ENCODE assay signal across 16 cellular contexts in genomic region chr6:84773133-84773430, GRCh38. TPM values are rescaled to one million over a fixed set of nuclear protein-coding genes. Genes with fewer than 3 reads are reported as not detected.
DNase-seq lines count a peak whose midpoint lies in the region; ATAC-seq, FAIRE-seq and TF ChIP-seq lines count a peak whose summit lies in the region.
"Had no signal": no experiment of that assay in that cellular context is flagged by ENCODE, and none has a peak within 500 bp of the region (broad histone marks: within the 10 kb centered on the region; RNA-seq: fewer than 3 reads in every experiment).

No MANE protein-coding gene starts in this region.

- H2BK15ac ChIP-seq in H1 (ENCODE audit: low read length): no peak overlapping the region

- no peak overlapping the region for H2BK120ac ChIP-seq in H1 (replicated peaks; ENCODE audit: low read depth, low read length)

- no peak for TF ChIP-seq RAD21 in liver (IDR thresholded peaks at IDR 0.05)
- no peak for TF ChIP-seq RAD21 in HepG2 (CRISPR knock-in tag; IDR thresholded peaks at IDR 0.05)
- TF ChIP-seq RAD21 in H1 (IDR thresholded peaks at IDR 0.05 in 1 of 2, conservative IDR thresholded peaks at IDR 0.05 in 1 of 2; ENCODE audit: low read depth in 2 of 2, low read length in 2 of 2): no peak

- intact Hi-C loops in HepG2 (cut with micrococcal nuclease; ENCODE audit: unreplicated experiment) (no loop called here), aorta (cut with DNase I) (loop anchor here in 1 of 2 donors (5.0 to 10.0 kb wide), 4 partner anchors 346 to 552 kb away; no protein-coding TSS in a partner anchor)

- H3K27ac ChIP-seq in liver (ENCODE audit: low read depth in 1 of 2, low read length in 2 of 2) (no peak overlapping the region), HepG2 (ENCODE audit: extremely low read length, insufficient read depth, low read length) (no peak overlapping the region), H1 (ENCODE audit: low read depth, low read length) (no peak overlapping the region), aorta (ENCODE audit: low read depth in 1 of 2, low read length in 2 of 2) (peak overlapping the region; percentile 83 to 89)
- H3K27ac ChIP-seq in effector memory CD4-positive, alpha-beta T cell (ENCODE audit: insufficient read depth, low read length, poor library complexity, severe bottlenecking): no peak overlapping the region
- H3K27ac ChIP-seq: C4-2B had no signal

- peak overlapping the region in 2 of 3 donors; percentile 50 to 75 for H3K4me3 ChIP-seq in liver (ENCODE audit: low read depth in 1 of 3, low read length in 3 of 3)
- H3K4me3 ChIP-seq in HepG2 (replicated peaks in 1 of 3; ENCODE audit: insufficient read depth in 1 of 3, low read depth in 2 of 3, low read length in 3 of 3): no peak overlapping the region
- H3K4me3 ChIP-seq in H1 (ENCODE audit: extremely low read depth in 1 of 4, insufficient read depth in 2 of 4, low read depth in 3 of 4, low read length in 4 of 4): peak overlapping the region; percentile 32 to 75 (median 47); a peak in 6 of 8 replicates
- peak overlapping the region; percentile 22 to 55 for H3K4me3 ChIP-seq in aorta (ENCODE audit: low read length in 2 of 2)
- no peak overlapping the region for H3K4me3 ChIP-seq in effector memory CD4-positive, alpha-beta T cell (ENCODE audit: insufficient read depth, low read depth, low read length, poor library complexity, severe bottlenecking)

- no peak overlapping the region for H2BK12ac ChIP-seq in H1 (ENCODE audit: low read depth, low read length)

- H3K79me2 ChIP-seq in HepG2 (ENCODE audit: insufficient read depth, low read length) (no peaks in the 10 kb centered on the region), H1 (ENCODE audit: control insufficient read depth in 1 of 2, insufficient read depth in 2 of 2, low read length in 2 of 2) (no peaks in the 10 kb centered on the region)

- H3K56ac ChIP-seq in H1 (replicated peaks; ENCODE audit: insufficient read length, low read depth, low read length): no peak overlapping the region

- POLR2A ChIA-PET in HepG2 (lab: Yijun Ruan, JAX): no interaction called here
- POLR2A ChIA-PET in H1 (lab: Charles Lee; ENCODE audit: partially characterized antibody): interaction anchor here (0.8 to 2.2 kb wide), 3 partner anchors 8 to 677 kb away, joined by 3 to 9 read pairs (median 4); partner anchors contain the start of genes NT5E and TBX18

- H2BK5ac ChIP-seq in H1 (ENCODE audit: low read depth, low read length): no peak overlapping the region

- H4K8ac ChIP-seq in H1 (ENCODE audit: extremely low read depth, insufficient read depth, low read length): no peak overlapping the region

- DNase-seq in HepG2 (ENCODE audit: low spot score) (no peak), H1 (ENCODE audit: low read depth in 1 of 2, low spot score in 2 of 2) (no peak), myocyte (ENCODE audit: low read depth) (peak; percentile 12), aorta (no peak), COR-L47 (lab: John Stamatoyannopoulos, UW) (no peak)
- DNase-seq in activated effector memory CD4-positive, alpha-beta T cell treated with Interleukin-2 at 50 U/mL for 16 hours: no peak
- DNase-seq in effector memory CD4-positive, alpha-beta T cell: no peak
- DNase-seq: activated CD4-positive, alpha-beta T cell treated with anti-CD3 and anti-CD28 coated beads for 1 hour; GDM1; NCI-H1436; NCI-H774; stimulated activated CD4-positive, alpha-beta T cell treated with anti-CD3 and anti-CD28 coated beads, Interleukin-12 subunit alpha, Interleukin-12 subunit beta, amount 100 ng/mL, for 4 hours had no signal

- H3K79me1 ChIP-seq in H1 (ENCODE audit: low read depth, low read length): no peaks in the 10 kb centered on the region

- H4K5ac ChIP-seq in H1 (ENCODE audit: insufficient read length, low read depth, low read length): no peak overlapping the region

- H3K14ac ChIP-seq in H1 (ENCODE audit: insufficient read length): no peak overlapping the region

- CTCF ChIA-PET in HepG2 (lab: Yijun Ruan, JAX; ENCODE audit: low intra/inter-chr PET ratio, low total read pairs): no interaction called here
- CTCF ChIA-PET in H1 (lab: Charles Lee; ENCODE audit: partially characterized antibody): interaction anchor here (0.7 to 4.3 kb wide), 6 partner anchors 10 to 351 kb away, joined by 3 to 29 read pairs (median 8); partner anchors contain the start of gene TBX18

- WGBS in liver: 7% methylated on average over 14 of the region's 14 CpGs
- 86% methylated on average over 9 of the region's 14 CpGs for WGBS in HepG2 (ENCODE audit: low lambda C conversion rate)
- WGBS in H1 (ENCODE audit: extremely low coverage in 1 of 2, insufficient coverage in 1 of 2, insufficient read length in 1 of 2, insufficient replicate concordance in 2 of 2, low coverage in 1 of 2, low lambda C conversion rate in 2 of 2, missing lambda C conversion rate in 1 of 2), 2 experiments: 0% methylated on average over 7 of the region's 14 CpGs; no CpG with 5 or more reads in 1 of the 2 experiments
- WGBS in aorta, 2 donors: 1 to 3% methylated on average over 14 of the region's 14 CpGs

- H2AK5ac ChIP-seq in H1 (ENCODE audit: low read depth, low read length): no peak overlapping the region

- no peak for TF ChIP-seq EP300 in HepG2 (IDR thresholded peaks at IDR 0.05; ENCODE audit: low read depth in 2 of 2, low read length in 2 of 2)
- no peak for TF ChIP-seq EP300 in HepG2 (CRISPR knock-in tag; IDR thresholded peaks at IDR 0.05; ENCODE audit: borderline replicate concordance)
- no peak for TF ChIP-seq EP300 in H1 (IDR thresholded peaks at IDR 0.05; ENCODE audit: borderline replicate concordance in 1 of 2, low read depth in 2 of 2, low read length in 2 of 2)

- ATAC-seq in HepG2 (no peak), aorta (ENCODE audit: low FRiP score) (peak; percentile 51)

- peaks cover 2 to 30% (median 14%) of the 10 kb centered on the region in 4 donors for H3K27me3 ChIP-seq in liver (ENCODE audit: control insufficient read depth in 4 of 4, insufficient read depth in 4 of 4, low read length in 3 of 4)
- peaks cover 0 to 11% of the 10 kb centered on the region in 2 experiments; a peak in 2 of 5 replicates for H3K27me3 ChIP-seq in HepG2 (ENCODE audit: control insufficient read depth in 1 of 2, insufficient read depth in 2 of 2, low read length in 2 of 2)
- H3K27me3 ChIP-seq in H1 (replicated peaks in 1 of 4; ENCODE audit: control insufficient read depth in 3 of 4, extremely low read depth in 1 of 4, insufficient read depth in 3 of 4, low read length in 3 of 4): peaks cover 60 to 92% (median 76%) of the 10 kb centered on the region in 4 experiments
- H3K27me3 ChIP-seq in aorta (ENCODE audit: control insufficient read depth in 1 of 2, insufficient read depth in 2 of 2, low read length in 1 of 2): no peaks in the 10 kb centered on the region
- H3K27me3 ChIP-seq in effector memory CD4-positive, alpha-beta T cell (replicated peaks; ENCODE audit: control insufficient read depth, insufficient read depth, low read length, poor library complexity, severe bottlenecking): peaks cover 28% of the 10 kb centered on the region

- no peak overlapping the region for H2BK20ac ChIP-seq in H1 (ENCODE audit: low read length)

- no peaks in the 10 kb centered on the region for H3K36me3 ChIP-seq in liver (ENCODE audit: control insufficient read depth in 4 of 4, insufficient read depth in 3 of 4, low read depth in 1 of 4, low read length in 3 of 4)
- H3K36me3 ChIP-seq in HepG2 (replicated peaks in 1 of 2; ENCODE audit: control insufficient read depth in 1 of 2, insufficient read depth in 2 of 2, low read length in 2 of 2): no peaks in the 10 kb centered on the region
- H3K36me3 ChIP-seq in H1 (ENCODE audit: control insufficient read depth in 2 of 4, insufficient read depth in 4 of 4, low read length in 3 of 4): no peaks in the 10 kb centered on the region
- no peaks in the 10 kb centered on the region for H3K36me3 ChIP-seq in aorta (ENCODE audit: control insufficient read depth in 1 of 2, insufficient read depth in 2 of 2, low read length in 1 of 2)
- no peaks in the 10 kb centered on the region for H3K36me3 ChIP-seq in effector memory CD4-positive, alpha-beta T cell (ENCODE audit: control insufficient read depth, insufficient read depth, low read length)

- no peak overlapping the region for H3K18ac ChIP-seq in H1 (ENCODE audit: extremely low read depth, low read length)

- in situ Hi-C loops in HepG2 (cut with HindIII; ENCODE audit: extremely low pct_ligation_motif_present, low pct_unique_long_range_greater_than_20kb): no loop called here

- no peak overlapping the region for H3K4ac ChIP-seq in H1 (replicated peaks; ENCODE audit: insufficient read length, low read depth, low read length)

- TF ChIP-seq CTCF in liver (IDR thresholded peaks at IDR 0.05; ENCODE audit: low read depth, low read length, missing input control) (no peak), HepG2 (CRISPR knock-in tag; IDR thresholded peaks at IDR 0.05) (no peak), H1 (IDR thresholded peaks at IDR 0.05; ENCODE audit: control extremely low read depth in 1 of 3, insufficient read depth in 1 of 3, low read depth in 1 of 3, low read length in 3 of 3) (no peak)

- BruUV-seq in HepG2 (replicated peaks; lab: Mats Ljungman, UMichigan): no TSS peak

- H3K9me3 ChIP-seq in liver (ENCODE audit: control insufficient read depth in 4 of 4, low read length in 3 of 4) (peaks cover 0 to 17% (median 1%) of the 10 kb centered on the region in 4 donors), HepG2 (ENCODE audit: low read length) (no peaks in the 10 kb centered on the region), H1 (ENCODE audit: insufficient read depth in 2 of 2, low read depth in 1 of 2, low read length in 1 of 2) (no peaks in the 10 kb centered on the region), aorta (ENCODE audit: control insufficient read depth, low read length) (no peaks in the 10 kb centered on the region)
- no peaks in the 10 kb centered on the region for H3K9me3 ChIP-seq in effector memory CD4-positive, alpha-beta T cell (ENCODE audit: control insufficient read depth, low read length)

- TF ChIP-seq POLR2A in HepG2 (IDR thresholded peaks at IDR 0.05; ENCODE audit: insufficient read depth in 1 of 2, low read depth in 2 of 2, low read length in 2 of 2) (no peak), H1 (IDR thresholded peaks at IDR 0.05; ENCODE audit: control extremely low read depth in 1 of 2, low read depth in 2 of 2, low read length in 2 of 2) (no peak)

- FAIRE-seq in HepG2 (lab: Jason Lieb, UNC) (no peak), H1 (lab: Jason Lieb, UNC) (no peak)
- FAIRE-seq: colon had no signal

- H3K9ac ChIP-seq in liver (ENCODE audit: low read depth in 1 of 2, low read length in 2 of 2) (no peak overlapping the region), HepG2 (ENCODE audit: insufficient read depth, low read depth, low read length) (no peak overlapping the region), H1 (replicated peaks in 1 of 4; ENCODE audit: extremely low read depth in 1 of 4, low read depth in 3 of 4, low read length in 3 of 4) (no peak overlapping the region)

- H3K4me2 ChIP-seq in HepG2 (ENCODE audit: low read depth, low read length) (no peak overlapping the region), H1 (ENCODE audit: insufficient read depth in 1 of 2, low read depth in 2 of 2, low read length in 2 of 2) (peak overlapping the region; percentile 52 to 84)

- peaks cover 11% of the 10 kb centered on the region; the same call in 1 of the 2 replicates for H3K23me2 ChIP-seq in H1 (ENCODE audit: low read depth, low read length)

- no peak overlapping the region for H4K91ac ChIP-seq in H1 (replicated peaks; ENCODE audit: insufficient read length, low read length)

- H3K4me1 ChIP-seq in liver (ENCODE audit: control insufficient read depth in 4 of 4, insufficient read depth in 4 of 4, low read length in 3 of 4): peaks cover 3 to 24% (median 11%) of the 10 kb centered on the region in 4 donors
- no peaks in the 10 kb centered on the region for H3K4me1 ChIP-seq in HepG2 (ENCODE audit: insufficient read depth, low read length)
- peaks cover 0 to 8% (median 2%) of the 10 kb centered on the region in 4 experiments; a peak in 2 of 7 replicates for H3K4me1 ChIP-seq in H1 (replicated peaks in 1 of 4; ENCODE audit: control insufficient read depth in 3 of 4, insufficient read depth in 4 of 4, low read length in 3 of 4)
- H3K4me1 ChIP-seq in aorta (ENCODE audit: control insufficient read depth in 1 of 2, insufficient read depth in 2 of 2, low read length in 2 of 2): no peaks in the 10 kb centered on the region
- no peaks in the 10 kb centered on the region for H3K4me1 ChIP-seq in effector memory CD4-positive, alpha-beta T cell (ENCODE audit: control insufficient read depth, insufficient read depth, low read length, poor library complexity, severe bottlenecking)

- H2AFZ ChIP-seq in HepG2 (ENCODE audit: low read length) (no peak overlapping the region), H1 (ENCODE audit: low read length) (no peak overlapping the region)

- H4K20me1 ChIP-seq in HepG2 (ENCODE audit: insufficient read depth, low read length) (no peaks in the 10 kb centered on the region), H1 (replicated peaks in 1 of 2; ENCODE audit: control insufficient read depth in 1 of 2, insufficient read depth in 2 of 2, low read length in 2 of 2) (peaks cover 7 to 15% of the 10 kb centered on the region in 2 experiments)

- no peak overlapping the region for H3K23ac ChIP-seq in H1 (ENCODE audit: insufficient read length)

RNA-seq across cellular contexts. Expression of gene TBX18, which starts 8.7 kb away (rescaled TPM):
- under 1 TPM; 0.19 to 0.59 TPM for total RNA-seq in liver
- under 1 TPM in 1 of 2 donors, not detected in 1; 0.10 TPM for polyA plus RNA-seq in liver
- not detected in 2 replicates for total RNA-seq in HepG2 (2016; rRNA removed; fragmentation: Illumina TruSeq; extraction: Trizol)
- not detected in 2 replicates for total RNA-seq in HepG2 (2016; cell fraction: cytosol; rRNA removed; fragmentation: Illumina TruSeq; extraction: Trizol; ENCODE audit: low read depth)
- total RNA-seq in HepG2 (2016; cell fraction: insoluble cytoplasmic fraction; rRNA removed; fragmentation: Illumina TruSeq; extraction: Trizol): not detected in 2 replicates
- not detected in 2 replicates for total RNA-seq in HepG2 (2016; cell fraction: membrane; rRNA removed; fragmentation: Illumina TruSeq; extraction: Trizol)
- total RNA-seq in HepG2 (2016; cell fraction: nucleus; rRNA removed; fragmentation: Illumina TruSeq; extraction: Trizol): not detected in 2 replicates
- not detected in 2 replicates for polyA plus RNA-seq in HepG2 (2011; rRNA removed)
- not detected in 2 replicates for polyA plus RNA-seq in HepG2 (2011; cell fraction: cytosol; rRNA removed)
- 0.02 TPM in 1 of 2 replicates, not detected in the other for polyA plus RNA-seq in HepG2 (2011; cell fraction: nucleus; rRNA removed)
- not detected in 2 replicates for polyA plus RNA-seq in HepG2 (2012)
- not detected in 2 replicates for polyA plus RNA-seq in HepG2 (2016; cell fraction: cytosol; fragmentation: Illumina TruSeq; extraction: Trizol; ENCODE audit: low read depth)
- not detected in 2 replicates for polyA plus RNA-seq in HepG2 (2016; cell fraction: insoluble cytoplasmic fraction; fragmentation: Illumina TruSeq; extraction: Trizol; ENCODE audit: low read depth)
- not detected in 2 replicates for polyA plus RNA-seq in HepG2 (2016; cell fraction: membrane; fragmentation: Illumina TruSeq; extraction: Trizol; ENCODE audit: low read depth)
- not detected in 2 replicates for polyA plus RNA-seq in HepG2 (2016; cell fraction: nucleus; fragmentation: Illumina TruSeq; extraction: Trizol; ENCODE audit: insufficient read depth, low read depth)
- polyA minus RNA-seq in HepG2 (2011; rRNA and poly(A)+ RNA removed; ENCODE audit: low replicate concordance): 0.12 and 0.94 TPM in 2 replicates
- not detected in 2 replicates for polyA minus RNA-seq in HepG2 (2011; cell fraction: cytosol; rRNA and poly(A)+ RNA removed)
- not detected in 2 replicates for polyA minus RNA-seq in HepG2 (2011; cell fraction: nucleus; rRNA and poly(A)+ RNA removed)
- total RNA-seq in H1 (2021; fragmentation: NEBNext Ultra II Directional; extraction: Animal tissue kit (Norgen Biotek cat#: 25700)): not detected in 2 replicates
- 0.02 TPM in 1 of 2 replicates, not detected in the other for polyA plus RNA-seq in H1 (2011; rRNA removed)
- 0.01 TPM for polyA plus RNA-seq in H1 (2011; cell fraction: cytosol; rRNA removed)
- polyA plus RNA-seq in H1 (2011; cell fraction: nucleus; rRNA removed): not detected
- polyA plus RNA-seq in H1 (2012, experiment 1 of 2): not detected in 4 replicates
- polyA plus RNA-seq in H1 (2012, experiment 2 of 2): not detected
- polyA plus RNA-seq in H1 (2013, experiment 1 of 2): 0.02 TPM
- polyA plus RNA-seq in H1 (2013, experiment 2 of 2): 0.02 TPM
- polyA minus RNA-seq in H1 (2011; rRNA and poly(A)+ RNA removed): not detected in 2 replicates
- polyA minus RNA-seq in H1 (2011; cell fraction: cytosol; rRNA and poly(A)+ RNA removed): not detected
- not detected for polyA minus RNA-seq in H1 (2011; cell fraction: nucleus; rRNA and poly(A)+ RNA removed)
- 22.6 and 26.7 TPM in 2 replicates for total RNA-seq in myocyte
- 8.3 TPM for polyA plus RNA-seq in myocyte (2012)
- total RNA-seq in aorta: 10 to 100 TPM; 58.6 to 75.2 TPM
- polyA plus RNA-seq in aorta: 10 to 100 TPM; 11.0 to 78.8 TPM
- total RNA-seq: activated T-helper 2 cell treated with anti-CD3 and anti-CD28 coated beads, Interferon-gamma antibody, Interleukin-2, Interleukin-4, amounts not matched to agents 10 μg/mL and 5 μg/mL and 100 μg/mL, durations not matched to agents 14 hours and 24 hours and 36 hours had no signal

Comparison
In these comparisons a context has a peak if more than half of its experiments do, and no peak if none do; other contexts are left out.
1. H3K4me3 ChIP-seq: peak in liver (2 of 3), H1 (4 of 4) and aorta (2 of 2); none in HepG2 (0 of 3) and effector memory CD4-positive, alpha-beta T cell (single experiment).
2. H3K27ac ChIP-seq: peak in aorta (2 of 2); none in liver (0 of 2), HepG2 (single experiment), H1 (single experiment) and effector memory CD4-positive, alpha-beta T cell (single experiment).
3. RNA of gene TBX18, which starts 8.7 kb away (total RNA-seq): 58.6 to 75.2 TPM in aorta and 22.6 to 26.7 TPM in myocyte; 0.19 to 0.59 TPM in liver, not detected in H1 and not detected in HepG2; every median in the first group is over 10 times any median in the second.